In the genomic region with DNA sequence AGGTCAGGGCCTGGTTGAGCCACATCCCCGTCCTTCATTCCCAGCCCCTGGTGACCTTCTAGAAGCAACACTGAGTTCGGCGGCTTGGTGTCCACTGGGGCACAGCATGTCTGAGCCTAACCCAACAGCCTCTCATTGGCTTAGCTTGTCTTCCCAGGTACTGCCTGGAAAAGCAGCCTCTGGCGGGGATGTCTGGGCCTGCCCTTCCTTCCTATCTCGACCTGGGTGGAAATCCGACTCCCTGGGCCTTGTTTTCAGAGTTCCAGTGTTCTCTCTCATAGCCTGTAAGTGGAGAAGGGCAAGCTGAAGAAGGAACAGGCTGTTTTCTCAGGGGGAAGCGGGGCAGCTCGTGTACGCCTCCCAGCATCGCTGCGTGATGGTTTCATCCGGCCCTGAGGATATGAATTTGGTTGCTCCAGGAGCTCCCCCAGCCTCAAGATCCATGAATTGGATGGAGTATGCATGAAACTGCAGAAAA, we compare ENCODE assay signal across 8 cellular contexts.
DNase-seq lines count a peak whose midpoint lies in the region; ATAC-seq, FAIRE-seq and TF ChIP-seq lines count a peak whose summit lies in the region.

No MANE protein-coding gene starts in this region.

- no peak overlapping the region for H3K4me3 ChIP-seq in A673 (ENCODE audit: low read depth, low read length, poor library complexity, severe bottlenecking)
- H3K4me3 ChIP-seq in Loucy (ENCODE audit: low read length, poor library complexity, severe bottlenecking) = peak overlapping the region; percentile 70
- no peak overlapping the region for H3K4me3 ChIP-seq in astrocyte (ENCODE audit: insufficient read depth, low read depth, low read length)
- no peak overlapping the region for H3K4me3 ChIP-seq in CD8-positive, alpha-beta T cell (ENCODE audit: low read depth, low read length)
- H3K4me3 ChIP-seq in BE2C (ENCODE audit: low read depth, low read length) = no peak overlapping the region

- H3K36me3 ChIP-seq in A673 (ENCODE audit: insufficient read depth, low read length, poor library complexity, severe bottlenecking) = no peaks in the 10 kb centered on the region
- no peaks in the 10 kb centered on the region for H3K36me3 ChIP-seq in Loucy (ENCODE audit: insufficient read depth, low read length)
- H3K36me3 ChIP-seq in astrocyte (ENCODE audit: insufficient read depth, low read length) = no peaks in the 10 kb centered on the region
- no peaks in the 10 kb centered on the region for H3K36me3 ChIP-seq in CD8-positive, alpha-beta T cell (ENCODE audit: insufficient read depth, low read length)
- H3K36me3 ChIP-seq in BE2C = no peaks in the 10 kb centered on the region

- H3K36me3 Mint-ChIP-seq in astrocyte (ENCODE audit: low read depth, unreplicated experiment) (no peaks in the 10 kb centered on the region), mesothelial cell of epicardium (no peaks in the 10 kb centered on the region)
- H3K36me3 Mint-ChIP-seq in CD8-positive, alpha-beta T cell = no peaks in the 10 kb centered on the region

- H3K9me3 ChIP-seq in A673 (ENCODE audit: low read depth, low read length, poor library complexity, severe bottlenecking) = no peaks in the 10 kb centered on the region
- H3K9me3 ChIP-seq in Loucy (ENCODE audit: insufficient read depth, low read depth, low read length) = no peaks in the 10 kb centered on the region
- no peaks in the 10 kb centered on the region for H3K9me3 ChIP-seq in astrocyte (ENCODE audit: insufficient read depth, low read depth, low read length)
- no peaks in the 10 kb centered on the region for H3K9me3 ChIP-seq in CD8-positive, alpha-beta T cell (ENCODE audit: low read length)
- no peaks in the 10 kb centered on the region for H3K9me3 ChIP-seq in BE2C

- no peak for FAIRE-seq in astrocyte (lab: Jason Lieb, UNC)

- TF ChIP-seq POLR2A in GM18505 (IDR thresholded peaks at IDR 0.05; ENCODE audit: borderline replicate concordance, extremely low read depth, insufficient read depth, insufficient read length) = no peak

- no peak for DNase-seq in A673 (ENCODE audit: low spot score)
- no peak for DNase-seq in astrocyte (ENCODE audit: low read depth)
- DNase-seq in mesothelial cell of epicardium (ENCODE audit: low spot score in 2 of 2, unreplicated experiment in 2 of 2) = no peak
- no peak for DNase-seq in CD8-positive, alpha-beta T cell
- no peak for DNase-seq in BE2C
- DNase-seq in head of caudate nucleus = no peak

- H4K20me1 ChIP-seq in Loucy (ENCODE audit: insufficient read depth, low read length, poor library complexity, severe bottlenecking) (no peaks in the 10 kb centered on the region), astrocyte (ENCODE audit: insufficient read depth, low read length) (no peaks in the 10 kb centered on the region)

- H3K27me3 ChIP-seq in A673 (replicated peaks; ENCODE audit: insufficient read depth, low read depth, low read length, poor library complexity) (no peaks in the 10 kb centered on the region), Loucy (ENCODE audit: insufficient read depth, low read length, poor library complexity, severe bottlenecking) (no peaks in the 10 kb centered on the region), astrocyte (ENCODE audit: insufficient read depth, low read length) (no peaks in the 10 kb centered on the region), BE2C (no peaks in the 10 kb centered on the region)
- H3K27me3 ChIP-seq in CD8-positive, alpha-beta T cell (ENCODE audit: insufficient read depth, low read length) = no peaks in the 10 kb centered on the region

- H3K27me3 Mint-ChIP-seq in astrocyte (ENCODE audit: low read depth, unreplicated experiment) = no peaks in the 10 kb centered on the region
- no peaks in the 10 kb centered on the region for H3K27me3 Mint-ChIP-seq in mesothelial cell of epicardium (ENCODE audit: low read depth)
- no peaks in the 10 kb centered on the region for H3K27me3 Mint-ChIP-seq in CD8-positive, alpha-beta T cell (ENCODE audit: low read depth)

- H3K9me3 Mint-ChIP-seq in astrocyte (ENCODE audit: unreplicated experiment) = no peaks in the 10 kb centered on the region
- H3K9me3 Mint-ChIP-seq in mesothelial cell of epicardium = no peaks in the 10 kb centered on the region
- H3K9me3 Mint-ChIP-seq in CD8-positive, alpha-beta T cell = no peaks in the 10 kb centered on the region

- no TSS peak for BruUV-seq in A673 (replicated peaks; lab: Mats Ljungman, UMichigan)

- peaks cover 36% of the 10 kb centered on the region for H3F3A ChIP-seq in Loucy (ENCODE audit: low read depth)

- H3K9ac ChIP-seq in Loucy (ENCODE audit: low read depth, low read length, poor library complexity, severe bottlenecking) (peak overlapping the region; percentile 98), astrocyte (ENCODE audit: low read length) (no peak overlapping the region)

- peak overlapping the region; percentile 98 for H3K27ac Mint-ChIP-seq in astrocyte (ENCODE audit: unreplicated experiment)
- peak overlapping the region; percentile 99 for H3K27ac Mint-ChIP-seq in mesothelial cell of epicardium
- no peak overlapping the region for H3K27ac Mint-ChIP-seq in CD8-positive, alpha-beta T cell

- TF ChIP-seq CTCF in A673 (conservative IDR thresholded peaks at IDR 0.05; ENCODE audit: low read depth, low read length) (no peak), Loucy (conservative IDR thresholded peaks at IDR 0.05; ENCODE audit: low read length) (no peak), astrocyte (IDR thresholded peaks at IDR 0.05; ENCODE audit: insufficient read depth, low read depth, low read length) (no peak), mesothelial cell of epicardium (IDR thresholded peaks at IDR 0.05; ENCODE audit: unreplicated experiment) (no peak), BE2C (IDR thresholded peaks at IDR 0.05; ENCODE audit: low read depth, low read length) (no peak)
- no peak for TF ChIP-seq CTCF in CD8-positive, alpha-beta T cell (IDR thresholded peaks at IDR 0.05)

- peaks cover 9% of the 10 kb centered on the region; the same call in 1 of the 2 replicates for H3K79me2 ChIP-seq in Loucy (ENCODE audit: insufficient read depth, low read length)
- no peaks in the 10 kb centered on the region for H3K79me2 ChIP-seq in astrocyte (ENCODE audit: insufficient read depth, low read length)

- no peaks in the 10 kb centered on the region for H3K9me2 ChIP-seq in Loucy (replicated peaks; ENCODE audit: low read depth, low read length)

- H3K4me3 Mint-ChIP-seq in astrocyte (ENCODE audit: unreplicated experiment) = peak overlapping the region; percentile 65
- H3K4me3 Mint-ChIP-seq in mesothelial cell of epicardium = peak overlapping the region; percentile 26
- H3K4me3 Mint-ChIP-seq in CD8-positive, alpha-beta T cell = no peak overlapping the region

- H3K4me1 ChIP-seq in A673 (ENCODE audit: insufficient read depth, low read length, poor library complexity, severe bottlenecking) (peaks cover 58% of the 10 kb centered on the region), Loucy (ENCODE audit: insufficient read depth, low read length, poor library complexity, severe bottlenecking) (peaks cover 97% of the 10 kb centered on the region), astrocyte (ENCODE audit: insufficient read depth, low read length) (peaks cover 80% of the 10 kb centered on the region), BE2C (peaks cover 57% of the 10 kb centered on the region)
- H3K4me1 ChIP-seq in CD8-positive, alpha-beta T cell (ENCODE audit: insufficient read depth, low read length) = peaks cover 54% of the 10 kb centered on the region

- peaks cover 79% of the 10 kb centered on the region for H3K4me1 Mint-ChIP-seq in astrocyte (ENCODE audit: low read depth, unreplicated experiment)
- H3K4me1 Mint-ChIP-seq in mesothelial cell of epicardium = peaks cover 80% of the 10 kb centered on the region
- peaks cover 72% of the 10 kb centered on the region for H3K4me1 Mint-ChIP-seq in CD8-positive, alpha-beta T cell (ENCODE audit: low read depth)

- CTCF ChIA-PET in A673 (lab: Charles Lee) = no interaction called here
- CTCF ChIA-PET in CD8-positive, alpha-beta T cell (lab: Charles Lee) = interaction anchor here (1.1 to 1.8 kb wide), 2 partner anchors 19 to 122 kb away, joined by 3 to 4 read pairs; no protein-coding TSS in a partner anchor

- H3K4me2 ChIP-seq in Loucy (ENCODE audit: low read depth, low read length, poor library complexity, severe bottlenecking) = peak overlapping the region; percentile 91
- H3K4me2 ChIP-seq in astrocyte (ENCODE audit: low read length) = peak overlapping the region; percentile 10

- no peak for ATAC-seq in CD8-positive, alpha-beta T cell
- ATAC-seq in GM18505 (IDR thresholded peaks at IDR 0.05; ENCODE audit: unreplicated experiment) = no peak

- intact Hi-C loops in A673 (cut with micrococcal nuclease; ENCODE audit: unreplicated experiment) (loop anchor here (10.0 kb wide), 1 partner anchor 232 kb away; no protein-coding TSS in a partner anchor), head of caudate nucleus (cut with DNase I) (loop anchor here (5.0 to 10.0 kb wide), 4 partner anchors 108 to 361 kb away; no protein-coding TSS in a partner anchor)
- intact Hi-C loops in CD8-positive, alpha-beta T cell (cut with DNase I, micrococcal nuclease) = loop anchor here in 1 of 2 experiments (10.0 kb wide), 1 partner anchor 118 kb away; no protein-coding TSS in a partner anchor

- POLR2A ChIA-PET in A673 (lab: Charles Lee; ENCODE audit: low non-redundant PET) = no interaction called here
- POLR2A ChIA-PET in CD8-positive, alpha-beta T cell (lab: Charles Lee) = interaction anchor here (2.9 to 4.9 kb wide), 3 partner anchors 33 to 115 kb away, joined by 12 to 115 read pairs (median 22); a partner anchor contains a TSS

- H2AFZ ChIP-seq in Loucy (ENCODE audit: low read length) (no peak overlapping the region; the same call in 1 of the 2 replicates), astrocyte (ENCODE audit: low read depth, low read length) (no peak overlapping the region)

- H3K27ac ChIP-seq in A673 (ENCODE audit: low read depth, low read length, poor library complexity, severe bottlenecking) = peak overlapping the region; percentile 98
- peak overlapping the region; percentile 99 for H3K27ac ChIP-seq in astrocyte (ENCODE audit: low read depth, low read length)
- H3K27ac ChIP-seq in CD8-positive, alpha-beta T cell (ENCODE audit: low read depth, low read length) = no peak overlapping the region
